In the genomic region with DNA sequence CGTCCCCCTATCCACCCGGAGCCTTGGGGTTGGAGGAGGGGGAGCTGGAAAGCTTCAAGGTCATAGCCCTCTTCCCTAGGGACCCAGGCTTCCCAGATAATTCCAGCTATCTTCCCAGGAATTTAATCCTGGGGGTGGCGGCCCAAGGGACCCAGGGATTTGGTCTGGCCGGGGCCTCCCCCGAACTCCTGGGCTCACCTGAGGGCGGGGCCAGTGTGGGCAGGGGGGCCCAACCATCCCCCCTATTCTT, we compare ENCODE assay signal across 8 cellular contexts. TPM values are rescaled to one million over a fixed set of nuclear protein-coding genes. Genes with fewer than 3 reads are reported as not detected.
A peak's percentile ranks its signal among the peaks of the same experiment; 100 is the strongest.
DNase-seq lines count a peak whose midpoint lies in the region; ATAC-seq and TF ChIP-seq lines count a peak whose summit lies in the region.

No MANE protein-coding gene starts in this region.

- H3K9ac ChIP-seq in MM.1S (ENCODE audit: low read length) (peak overlapping the region; percentile 76; the same call in 1 of the 2 replicates), duodenal mucosa (ENCODE audit: low read depth in 1 of 2, low read length in 2 of 2) (peak overlapping the region; percentile 90 to 100), neural cell (ENCODE audit: low read length) (peak overlapping the region; percentile 66)

- peak overlapping the region; percentile 94 to 99 (median 96) for H3K4me3 Mint-ChIP-seq in CD4-positive, CD25-positive, alpha-beta regulatory T cell

- H3F3A ChIP-seq in MM.1S (ENCODE audit: insufficient read depth, low read length): peaks cover 4% of the 10 kb centered on the region
- no peaks in the 10 kb centered on the region for H3F3A ChIP-seq in neural cell (ENCODE audit: insufficient read depth, low read length, poor library complexity, severe bottlenecking)

- DNase-seq in CD4-positive, CD25-positive, alpha-beta regulatory T cell: no peak
- DNase-seq in MM.1S: no peak
- DNase-seq in cerebellum (ENCODE audit: low spot score): no peak
- DNase-seq in UCSD-AML1 (lab: John Stamatoyannopoulos, UW; ENCODE audit: unreplicated experiment): no peak

- TF ChIP-seq RAD21 in neural cell (conservative IDR thresholded peaks at IDR 0.05): no peak

- H2AFZ ChIP-seq in MM.1S (ENCODE audit: low read length) (peak overlapping the region; percentile 57), neural cell (ENCODE audit: low read depth, low read length) (no peak overlapping the region)

- H3K4me1 Mint-ChIP-seq in CD4-positive, CD25-positive, alpha-beta regulatory T cell: peaks cover 0 to 65% (median 44%) of the 10 kb centered on the region in 4 donors

- TF ChIP-seq EP300 in neural cell (conservative IDR thresholded peaks at IDR 0.05; ENCODE audit: poor library complexity, severe bottlenecking): no peak

- H3K4me1 ChIP-seq in CD4-positive, CD25-positive, alpha-beta regulatory T cell (ENCODE audit: control insufficient read depth, insufficient read depth, low read length, poor library complexity, severe bottlenecking): peaks cover 64% of the 10 kb centered on the region
- H3K4me1 ChIP-seq in MM.1S (ENCODE audit: low read length): peaks cover 4% of the 10 kb centered on the region
- peaks cover 19 to 33% of the 10 kb centered on the region in 2 donors for H3K4me1 ChIP-seq in duodenal mucosa (ENCODE audit: control insufficient read depth in 1 of 2, insufficient read depth in 2 of 2, low read length in 2 of 2)

- no peaks in the 10 kb centered on the region for H4K20me1 ChIP-seq in MM.1S (ENCODE audit: insufficient read depth, low read length)
- H4K20me1 ChIP-seq in neural cell (ENCODE audit: insufficient read depth): no peaks in the 10 kb centered on the region

- peak overlapping the region in 2 of 3 donors; percentile 71 to 87 for H3K27ac Mint-ChIP-seq in CD4-positive, CD25-positive, alpha-beta regulatory T cell

- no peak for ATAC-seq in CD4-positive, CD25-positive, alpha-beta regulatory T cell (ENCODE audit: low read depth in 2 of 2)
- no peak for ATAC-seq in HG02798 (IDR thresholded peaks at IDR 0.05; ENCODE audit: poor library complexity, unreplicated experiment)
- no peak for ATAC-seq in GM19452 (IDR thresholded peaks at IDR 0.05; ENCODE audit: unreplicated experiment)

- no peaks in the 10 kb centered on the region for H3K9me3 ChIP-seq in CD4-positive, CD25-positive, alpha-beta regulatory T cell (ENCODE audit: control insufficient read depth in 2 of 2, low read length in 2 of 2)
- H3K9me3 ChIP-seq in MM.1S (replicated peaks; ENCODE audit: insufficient read depth, low read length): no peaks in the 10 kb centered on the region
- H3K9me3 ChIP-seq in duodenal mucosa (ENCODE audit: control insufficient read depth in 1 of 2, low read length in 2 of 2): no peaks in the 10 kb centered on the region
- H3K9me3 ChIP-seq in neural cell (ENCODE audit: low read length): no peaks in the 10 kb centered on the region

- H3K79me2 ChIP-seq in MM.1S (ENCODE audit: low read length): peaks cover 54% of the 10 kb centered on the region
- H3K79me2 ChIP-seq in neural cell (replicated peaks; ENCODE audit: insufficient read depth, low read length): no peaks in the 10 kb centered on the region

- no peaks in the 10 kb centered on the region for H3K36me3 ChIP-seq in CD4-positive, CD25-positive, alpha-beta regulatory T cell (ENCODE audit: control insufficient read depth, insufficient read depth, low read length)
- H3K36me3 ChIP-seq in MM.1S (replicated peaks; ENCODE audit: insufficient read depth, low read length) (no peaks in the 10 kb centered on the region), duodenal mucosa (ENCODE audit: control insufficient read depth in 1 of 2, insufficient read depth in 2 of 2, low read length in 2 of 2) (peaks cover 0 to 4% of the 10 kb centered on the region in 2 donors), neural cell (ENCODE audit: insufficient read depth, low read length) (no peaks in the 10 kb centered on the region)

- TF ChIP-seq CTCF in MM.1S (IDR thresholded peaks at IDR 0.05; ENCODE audit: low read length): no peak
- TF ChIP-seq CTCF in neural cell (IDR thresholded peaks at IDR 0.05; ENCODE audit: poor library complexity, severe bottlenecking): no peak

- peak overlapping the region; percentile 98 for H3K4me2 ChIP-seq in MM.1S (ENCODE audit: low read depth, low read length)
- H3K4me2 ChIP-seq in neural cell (ENCODE audit: low read length): no peak overlapping the region

- H3K27ac ChIP-seq in CD4-positive, CD25-positive, alpha-beta regulatory T cell (ENCODE audit: insufficient read depth, low read length, poor library complexity, severe bottlenecking): peak overlapping the region; percentile 95
- no peak overlapping the region for H3K27ac ChIP-seq in MM.1S (ENCODE audit: low read length)
- peak overlapping the region; percentile 96 for H3K27ac ChIP-seq in duodenal mucosa (ENCODE audit: low read depth, low read length)
- no peak overlapping the region for H3K27ac ChIP-seq in neural cell (ENCODE audit: low read length)

- H3K4me3 ChIP-seq in CD4-positive, CD25-positive, alpha-beta regulatory T cell (ENCODE audit: low read depth, low read length): peak overlapping the region; percentile 75
- H3K4me3 ChIP-seq in MM.1S (ENCODE audit: low read length): peak overlapping the region; percentile 86
- peak overlapping the region; percentile 95 to 98 for H3K4me3 ChIP-seq in duodenal mucosa (ENCODE audit: low read depth in 1 of 2, low read length in 2 of 2)
- peak overlapping the region; percentile 95 for H3K4me3 ChIP-seq in neural cell (ENCODE audit: low read length)

- no peaks in the 10 kb centered on the region for H3K27me3 Mint-ChIP-seq in CD4-positive, CD25-positive, alpha-beta regulatory T cell

- H3K9me3 Mint-ChIP-seq in CD4-positive, CD25-positive, alpha-beta regulatory T cell: peaks cover 0 to 2% (median 0%) of the 10 kb centered on the region in 7 donors

- H3K9me2 ChIP-seq in MM.1S (replicated peaks; ENCODE audit: insufficient read depth, low read length): no peaks in the 10 kb centered on the region
- no peaks in the 10 kb centered on the region for H3K9me2 ChIP-seq in neural cell (ENCODE audit: insufficient read depth, low read length)

- no peaks in the 10 kb centered on the region for H3K36me3 Mint-ChIP-seq in CD4-positive, CD25-positive, alpha-beta regulatory T cell

- no peaks in the 10 kb centered on the region for H3K27me3 ChIP-seq in CD4-positive, CD25-positive, alpha-beta regulatory T cell (ENCODE audit: control insufficient read depth, insufficient read depth, low read length)
- H3K27me3 ChIP-seq in MM.1S (replicated peaks; ENCODE audit: insufficient read depth, low read length): no peaks in the 10 kb centered on the region
- no peaks in the 10 kb centered on the region for H3K27me3 ChIP-seq in duodenal mucosa (ENCODE audit: control insufficient read depth in 1 of 2, insufficient read depth in 2 of 2, low read length in 2 of 2)
- no peaks in the 10 kb centered on the region for H3K27me3 ChIP-seq in neural cell (ENCODE audit: insufficient read depth, low read depth, low read length)

TF ChIP-seq in neural cell, 6 proteins besides CTCF, POLR2A, EP300 and RAD21:
- TF ChIP-seq EZH2 (IDR thresholded peaks at IDR 0.05; ENCODE audit: borderline replicate concordance, insufficient read depth, low read length, poor library complexity, severe bottlenecking) (no peak), POLR2AphosphoS5 (IDR thresholded peaks at IDR 0.05) (no peak), TAF1 (IDR thresholded peaks at IDR 0.05; ENCODE audit: low read depth) (no peak), MXI1 (conservative IDR thresholded peaks at IDR 0.05; ENCODE audit: poor library complexity, severe bottlenecking) (no peak), SMC3 (conservative IDR thresholded peaks at IDR 0.05; ENCODE audit: poor library complexity) (no peak)
- TF ChIP-seq, protein P1, sequence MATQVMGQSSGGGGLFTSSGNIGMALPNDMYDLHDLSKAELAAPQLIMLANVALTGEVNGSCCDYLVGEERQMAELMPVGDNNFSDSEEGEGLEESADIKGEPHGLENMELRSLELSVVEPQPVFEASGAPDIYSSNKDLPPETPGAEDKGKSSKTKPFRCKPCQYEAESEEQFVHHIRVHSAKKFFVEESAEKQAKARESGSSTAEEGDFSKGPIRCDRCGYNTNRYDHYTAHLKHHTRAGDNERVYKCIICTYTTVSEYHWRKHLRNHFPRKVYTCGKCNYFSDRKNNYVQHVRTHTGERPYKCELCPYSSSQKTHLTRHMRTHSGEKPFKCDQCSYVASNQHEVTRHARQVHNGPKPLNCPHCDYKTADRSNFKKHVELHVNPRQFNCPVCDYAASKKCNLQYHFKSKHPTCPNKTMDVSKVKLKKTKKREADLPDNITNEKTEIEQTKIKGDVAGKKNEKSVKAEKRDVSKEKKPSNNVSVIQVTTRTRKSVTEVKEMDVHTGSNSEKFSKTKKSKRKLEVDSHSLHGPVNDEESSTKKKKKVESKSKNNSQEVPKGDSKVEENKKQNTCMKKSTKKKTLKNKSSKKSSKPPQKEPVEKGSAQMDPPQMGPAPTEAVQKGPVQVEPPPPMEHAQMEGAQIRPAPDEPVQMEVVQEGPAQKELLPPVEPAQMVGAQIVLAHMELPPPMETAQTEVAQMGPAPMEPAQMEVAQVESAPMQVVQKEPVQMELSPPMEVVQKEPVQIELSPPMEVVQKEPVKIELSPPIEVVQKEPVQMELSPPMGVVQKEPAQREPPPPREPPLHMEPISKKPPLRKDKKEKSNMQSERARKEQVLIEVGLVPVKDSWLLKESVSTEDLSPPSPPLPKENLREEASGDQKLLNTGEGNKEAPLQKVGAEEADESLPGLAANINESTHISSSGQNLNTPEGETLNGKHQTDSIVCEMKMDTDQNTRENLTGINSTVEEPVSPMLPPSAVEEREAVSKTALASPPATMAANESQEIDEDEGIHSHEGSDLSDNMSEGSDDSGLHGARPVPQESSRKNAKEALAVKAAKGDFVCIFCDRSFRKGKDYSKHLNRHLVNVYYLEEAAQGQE (IDR thresholded peaks at IDR 0.05; ENCODE audit: borderline replicate concordance): no peak

RNA-seq across cellular contexts. Expression of a gene that starts 1.3 kb away (rescaled TPM):
- 115 TPM for total RNA-seq in CD4-positive, CD25-positive, alpha-beta regulatory T cell
- polyA plus RNA-seq in CD4-positive, CD25-positive, alpha-beta regulatory T cell: 10 to 100 TPM; 40.3 to 53.2 (median 50.4) TPM
- polyA plus RNA-seq in neural cell: 6.1 and 15.6 TPM in 2 replicates
- 5.8 and 10.5 TPM in 2 replicates for polyA minus RNA-seq in neural cell
- total RNA-seq in cerebellum: 11.2 TPM

RNA-seq across cellular contexts. Expression of a gene that starts 10.4 kb away (rescaled TPM):
- total RNA-seq in CD4-positive, CD25-positive, alpha-beta regulatory T cell: 2.3 TPM
- polyA plus RNA-seq in CD4-positive, CD25-positive, alpha-beta regulatory T cell: 1 to 10 TPM; 2.5 to 6.7 (median 3.7) TPM
- polyA plus RNA-seq in neural cell: 1.0 and 1.8 TPM in 2 replicates
- polyA minus RNA-seq in neural cell: not detected in 2 replicates
- not detected for total RNA-seq in cerebellum

RNA-seq across cellular contexts. Expression of a gene that starts 11.8 kb away (rescaled TPM):
- total RNA-seq in CD4-positive, CD25-positive, alpha-beta regulatory T cell: 1.5 TPM
- under 1 TPM; 0.09 to 0.88 (median 0.28) TPM for polyA plus RNA-seq in CD4-positive, CD25-positive, alpha-beta regulatory T cell
- polyA plus RNA-seq in neural cell: 70.3 and 83.9 TPM in 2 replicates
- 75.7 and 92.8 TPM in 2 replicates for polyA minus RNA-seq in neural cell
- 36.0 TPM for total RNA-seq in cerebellum

RNA-seq across cellular contexts. Expression of a gene that starts 40.8 kb away (rescaled TPM):
- 731 TPM for total RNA-seq in CD4-positive, CD25-positive, alpha-beta regulatory T cell
- polyA plus RNA-seq in CD4-positive, CD25-positive, alpha-beta regulatory T cell: 10 to 100 TPM in 2 of 4 donors, 1 to 10 TPM in 2; 5.2 to 12.7 (median 9.6) TPM
- 1.4 and 2.1 TPM in 2 replicates for polyA plus RNA-seq in neural cell
- polyA minus RNA-seq in neural cell: 13.8 and 14.4 TPM in 2 replicates
- total RNA-seq in cerebellum: 2.5 TPM

Comparison
In these comparisons a context has a peak if more than half of its experiments do, and no peak if none do; other contexts are left out.
1. H3K27ac ChIP-seq: peak in CD4-positive, CD25-positive, alpha-beta regulatory T cell (single experiment) and duodenal mucosa (single experiment); none in MM.1S (single experiment) and neural cell (single experiment).
2. RNA of a gene that starts 11.8 kb away (total RNA-seq): 36.0 TPM in cerebellum (single experiment); 1.5 TPM in CD4-positive, CD25-positive, alpha-beta regulatory T cell (single experiment); every median in the first group is over 10 times any median in the second.
3. Peak in every context shown above with its lines, with median percentiles within 50 percentile points of each other: H3K4me3 ChIP-seq and H3K9ac ChIP-seq.